ENCODE assay signal across 8 cellular contexts in the genomic region with DNA sequence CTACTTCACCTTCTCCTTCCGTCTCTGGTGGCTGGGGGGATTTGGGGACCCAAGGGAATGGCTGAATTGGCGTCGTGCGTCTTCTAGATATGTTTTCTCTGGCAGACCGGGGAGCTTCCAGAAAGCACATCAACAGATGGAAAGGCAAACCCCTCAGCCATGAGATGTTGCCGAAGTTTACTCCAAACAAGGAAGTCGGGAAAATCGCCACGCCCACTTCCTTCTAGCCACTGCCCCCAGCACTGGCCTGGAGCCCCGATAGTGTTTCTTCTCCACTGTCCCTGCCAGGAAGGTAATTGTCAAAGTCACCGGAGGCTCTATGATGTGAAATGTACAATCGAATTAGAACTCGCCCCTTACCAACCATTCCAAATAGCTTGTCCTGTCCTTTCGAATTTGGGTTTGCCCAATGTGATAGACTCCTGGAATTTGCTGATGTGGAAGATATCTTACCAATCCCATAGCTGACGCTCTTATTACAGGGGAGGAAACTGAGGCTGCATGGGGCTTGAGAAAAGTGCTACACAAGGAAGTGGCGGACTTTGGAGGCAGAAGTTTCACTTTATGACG.
DNase-seq lines count a peak whose midpoint lies in the region; ATAC-seq and TF ChIP-seq lines count a peak whose summit lies in the region.

No MANE protein-coding gene starts in this region.

- peaks cover 78% of the 10 kb centered on the region for H3K27me3 ChIP-seq in hepatocyte

- no peaks in the 10 kb centered on the region for H3K36me3 ChIP-seq in hepatocyte (replicated peaks; ENCODE audit: insufficient read depth, low read depth)

- H3K4me1 ChIP-seq in hepatocyte (ENCODE audit: insufficient read depth), result peaks cover 4% of the 10 kb centered on the region

- H3K4me2 ChIP-seq in hepatocyte, result peak overlapping the region; percentile 96

- no peaks in the 10 kb centered on the region for H3K9me2 ChIP-seq in hepatocyte (replicated peaks; ENCODE audit: insufficient read depth)

- no peaks in the 10 kb centered on the region for H3K79me2 ChIP-seq in hepatocyte

- H3K9me3 ChIP-seq in hepatocyte (ENCODE audit: low read depth), result no peaks in the 10 kb centered on the region

- ATAC-seq in sciatic nerve, result peak; percentile 75

- no peaks in the 10 kb centered on the region for H4K20me1 ChIP-seq in hepatocyte (ENCODE audit: insufficient read depth, poor library complexity, severe bottlenecking)

- no peak overlapping the region for H3K27ac ChIP-seq in hepatocyte

- H2AFZ ChIP-seq in hepatocyte, result peak overlapping the region; percentile 87

- DNase-seq in GOT3 (lab: John Stamatoyannopoulos, UW), result peak; percentile 29
- peak; percentile 46 for DNase-seq in hepatocyte (ENCODE audit: low spot score)
- DNase-seq in sciatic nerve (ENCODE audit: low spot score), result peak; percentile 88
- DNase-seq in NCI-H446 treated with DMSO at 0.1 percent for 48 hours (lab: John Stamatoyannopoulos, UW), result no peak
- no peak for DNase-seq in SKM-1 treated with dmso at 0.1 percent for 144 hours (lab: John Stamatoyannopoulos, UW; ENCODE audit: unreplicated experiment)
- DNase-seq in cortex of kidney (lab: John Stamatoyannopoulos, UW), result no peak
- DNase-seq in HUDEP-2 (lab: John Stamatoyannopoulos, UW; ENCODE audit: unreplicated experiment in 76 of 76), result no peak

- H3K4me3 ChIP-seq in WI38 (ENCODE audit: low read depth, low read length), result peak overlapping the region; percentile 28
- peak overlapping the region; percentile 55 for H3K4me3 ChIP-seq in hepatocyte

- intact Hi-C loops in sciatic nerve (cut with DNase I), result loop anchor here (10.0 kb wide), 1 partner anchor 74 kb away; no protein-coding TSS in a partner anchor

- WGBS in hepatocyte (ENCODE audit: low lambda C conversion rate, missing lambda C conversion rate), result 29% methylated on average over 17 of the region's 17 CpGs

- TF ChIP-seq CTCF in WI38 (IDR thresholded peaks at IDR 0.05; ENCODE audit: low read depth, low read length), result no peak
- no peak for TF ChIP-seq CTCF in hepatocyte (IDR thresholded peaks at IDR 0.05; ENCODE audit: poor library complexity)

Comparison
In these comparisons a context has a peak if more than half of its experiments do, and no peak if none do; other contexts are left out.
1. DNase-seq: peak in GOT3 (single experiment), hepatocyte (single experiment) and sciatic nerve (single experiment); none in NCI-H446 treated with DMSO at 0.1 percent for 48 hours (single experiment), SKM-1 treated with dmso at 0.1 percent for 144 hours (single experiment), cortex of kidney (single experiment) and HUDEP-2 (0 of 76).